In genomic region chr13:111575276-111575675, GRCh38 we compare ENCODE assay signal across 8 cellular contexts.
"Had no signal": no experiment of that assay in that cellular context is flagged by ENCODE, and none has a peak within 500 bp of the region (broad histone marks: within the 10 kb centered on the region; RNA-seq: fewer than 3 reads in every experiment).

No MANE protein-coding gene starts in this region.

- H3K4me1 ChIP-seq: HAP-1 had no signal

- FAIRE-seq: HepG2 had no signal

- DNase-seq: GM23248, GOT3, H7, HFFc6 had no signal

- H3K4me3 ChIP-seq: GM23248, HAP-1 had no signal

- H3K4me3 Mint-ChIP-seq: HFFc6 had no signal

- H3K36me3 ChIP-seq: HAP-1 had no signal

- H3K9ac ChIP-seq: GM23248 had no signal

- H3K27ac Mint-ChIP-seq: HFFc6, IgD-negative memory B cell had no signal

- H3K9me3 ChIP-seq: HAP-1 had no signal

- H3K27me3 Mint-ChIP-seq: IgD-negative memory B cell had no signal

- H3K4me1 Mint-ChIP-seq: IgD-negative memory B cell had no signal

- H3K27ac ChIP-seq: GM23248, HL-60 had no signal
